ENCODE assay signal across 1 cellular context in genomic region chr1:59947047-59947938, GRCh38.
TF ChIP-seq lines count a peak whose summit lies in the region.

No MANE protein-coding gene starts in this region.

TF ChIP-seq in GM23338, 12 proteins besides CTCF, POLR2A, EP300 and RAD21 (continued from another document):
- no peak for TF ChIP-seq REST (IDR thresholded peaks at IDR 0.05; ENCODE audit: unreplicated experiment)
